27 cellular contexts compared by ENCODE assay signal in the genomic region with DNA sequence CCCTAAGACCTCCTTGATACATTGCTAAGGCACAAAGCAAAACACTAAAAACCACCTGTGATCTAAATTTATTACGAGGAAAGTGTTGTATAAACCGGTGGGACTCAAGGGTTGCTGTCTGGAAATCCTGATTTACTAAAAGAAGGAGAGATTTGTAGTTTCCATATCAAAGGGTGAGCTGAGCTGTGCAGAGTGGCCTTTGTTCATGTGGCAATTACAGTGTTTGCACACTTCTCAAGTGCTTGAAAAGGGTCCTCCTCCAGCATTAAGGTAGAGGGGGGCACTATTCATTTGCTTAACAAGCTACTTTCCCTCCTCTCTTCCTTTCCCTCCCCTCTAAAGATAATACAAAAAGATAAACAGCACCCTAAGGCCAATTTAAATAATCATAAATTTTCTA. TPM values are rescaled to one million over a fixed set of nuclear protein-coding genes. Genes with fewer than 3 reads are reported as not detected.
DNase-seq lines count a peak whose midpoint lies in the region; ATAC-seq, FAIRE-seq and TF ChIP-seq lines count a peak whose summit lies in the region.
"Had no signal": no experiment of that assay in that cellular context is flagged by ENCODE, and none has a peak within 500 bp of the region (broad histone marks: within the 10 kb centered on the region; RNA-seq: fewer than 3 reads in every experiment).

No MANE protein-coding gene starts in this region.

- POLR2A ChIA-PET in GM10248 (lab: Yijun Ruan, JAX), result no interaction called here

- TF ChIP-seq CTCF in GM10248 (IDR thresholded peaks at IDR 0.05; ENCODE audit: control extremely low read depth, extremely low read depth, low read depth, missing control alignments), result no peak

- CTCF ChIA-PET in GM10248 (lab: Yijun Ruan, JAX), result interaction anchor here (0.9 to 2.2 kb wide), 8 partner anchors 9 to 52 kb away, joined by 3 to 11 read pairs (median 4); a partner anchor contains a TSS

- H3K27ac Mint-ChIP-seq in stimulated activated effector memory CD8-positive, alpha-beta T cell treated with anti-CD3 and anti-CD28 coated beads, Interleukin-12 subunit alpha, Interleukin-12 subunit beta, amount 100 ng/mL, for 72 hours, result no peak overlapping the region
- H3K27ac Mint-ChIP-seq: activated CD4-positive, alpha-beta memory T cell treated with anti-CD3 and anti-CD28 coated beads for 36 hours; activated naive CD8-positive, alpha-beta T cell treated with anti-CD3 and anti-CD28 coated beads for 36 hours; activated T-helper 2 cell treated with anti-CD3 and anti-CD28 coated beads, Interferon-gamma antibody, Interleukin-2, Interleukin-4, amounts not matched to agents 10 μg/mL and 5 μg/mL and 100 μg/mL, durations not matched to agents 14 hours and 24 hours and 36 hours; dendritic cell treated with granulocyte-macrophage colony-stimulating factor and Interleukin-4, amounts not matched to agents 40 ng/mL and 50 ng/mL, for 4 days had no signal

- no peak for ATAC-seq in GM21360 (IDR thresholded peaks at IDR 0.05; ENCODE audit: unreplicated experiment)
- no peak for ATAC-seq in stimulated activated effector memory CD8-positive, alpha-beta T cell treated with anti-CD3 and anti-CD28 coated beads, Interleukin-12 subunit alpha, Interleukin-12 subunit beta, amount 100 ng/mL, for 72 hours
- ATAC-seq: A549; activated CD4-positive, CD25-positive, alpha-beta regulatory T cell treated with anti-CD3 and anti-CD28 coated beads, Interleukin-2, amount 50 U/mL, for 24 hours; left lung; naive thymus-derived CD4-positive, alpha-beta T cell; upper lobe of right lung had no signal

- no peaks in the 10 kb centered on the region for H3K36me3 Mint-ChIP-seq in stimulated activated effector memory CD8-positive, alpha-beta T cell treated with anti-CD3 and anti-CD28 coated beads, Interleukin-12 subunit alpha, Interleukin-12 subunit beta, amount 100 ng/mL, for 72 hours
- H3K36me3 Mint-ChIP-seq: activated CD4-positive, alpha-beta memory T cell treated with anti-CD3 and anti-CD28 coated beads for 36 hours; activated naive CD8-positive, alpha-beta T cell treated with anti-CD3 and anti-CD28 coated beads for 36 hours had no signal

- peaks cover 8% of the 10 kb centered on the region for H3K4me1 Mint-ChIP-seq in stimulated activated effector memory CD8-positive, alpha-beta T cell treated with anti-CD3 and anti-CD28 coated beads, Interleukin-12 subunit alpha, Interleukin-12 subunit beta, amount 100 ng/mL, for 72 hours

- no peaks in the 10 kb centered on the region for H3K9me3 Mint-ChIP-seq in stimulated activated effector memory CD8-positive, alpha-beta T cell treated with anti-CD3 and anti-CD28 coated beads, Interleukin-12 subunit alpha, Interleukin-12 subunit beta, amount 100 ng/mL, for 72 hours
- H3K9me3 Mint-ChIP-seq: activated CD4-positive, alpha-beta memory T cell treated with anti-CD3 and anti-CD28 coated beads for 36 hours; activated T-helper 2 cell treated with anti-CD3 and anti-CD28 coated beads, Interferon-gamma antibody, Interleukin-2, Interleukin-4, amounts not matched to agents 10 μg/mL and 5 μg/mL and 100 μg/mL, durations not matched to agents 14 hours and 24 hours and 36 hours; dendritic cell treated with granulocyte-macrophage colony-stimulating factor and Interleukin-4, amounts not matched to agents 40 ng/mL and 50 ng/mL, for 4 days had no signal

- FAIRE-seq in frontal cortex (lab: Jason Lieb, UNC), result no peak
- FAIRE-seq: A549, astrocyte, endometrium, GM19239 had no signal

- H3K4me3 Mint-ChIP-seq in stimulated activated effector memory CD8-positive, alpha-beta T cell treated with anti-CD3 and anti-CD28 coated beads, Interleukin-12 subunit alpha, Interleukin-12 subunit beta, amount 100 ng/mL, for 72 hours, result no peak overlapping the region
- H3K4me3 Mint-ChIP-seq: activated CD4-positive, alpha-beta memory T cell treated with anti-CD3 and anti-CD28 coated beads for 36 hours; activated naive CD8-positive, alpha-beta T cell treated with anti-CD3 and anti-CD28 coated beads for 36 hours; dendritic cell treated with granulocyte-macrophage colony-stimulating factor and Interleukin-4, amounts not matched to agents 40 ng/mL and 50 ng/mL, for 4 days; naive thymus-derived CD4-positive, alpha-beta T cell had no signal

- DNase-seq in DMS153 treated with DMSO at 0.1 percent for 48 hours (lab: John Stamatoyannopoulos, UW; ENCODE audit: unreplicated experiment), result peak; percentile 62
- peak; percentile 90 for DNase-seq in NCI-H1105 treated with DMSO at 0.1 percent for 48 hours (lab: John Stamatoyannopoulos, UW)
- peak; percentile 73 for DNase-seq in NCI-H2081 treated with DMSO at 0.1 percent for 48 hours (lab: John Stamatoyannopoulos, UW)
- DNase-seq in NCI-H774 (lab: John Stamatoyannopoulos, UW), result peak; percentile 76
- DNase-seq in frontal cortex (ENCODE audit: low spot score in 2 of 2), result no peak
- no peak for DNase-seq in stimulated activated effector memory CD8-positive, alpha-beta T cell treated with anti-CD3 and anti-CD28 coated beads, Interleukin-12 subunit alpha, Interleukin-12 subunit beta, amount 100 ng/mL, for 72 hours (ENCODE audit: low spot score in 2 of 2)
- DNase-seq in GM10248 (ENCODE audit: extremely low spot score), result no peak
- DNase-seq: activated CD4-positive, alpha-beta memory T cell treated with anti-CD3 and anti-CD28 coated beads for 36 hours; activated CD8-positive, alpha-beta memory T cell treated with anti-CD3 and anti-CD28 coated beads, Interleukin-2, amount 50 U/mL, for 48 hours; activated naive CD8-positive, alpha-beta T cell treated with anti-CD3 and anti-CD28 coated beads for 36 hours; caudate nucleus; hypothalamus; left lung; naive thymus-derived CD4-positive, alpha-beta T cell; NCI-H1694; NCI-H526; retina; stimulated activated CD4-positive, alpha-beta T cell treated with anti-CD3 and anti-CD28 coated beads, Interleukin-2, amount 100 ng/mL, for 24 hours; upper lobe of right lung had no signal

RNA-seq across cellular contexts. Expression of a gene that starts 30.5 kb away (rescaled TPM):
- total RNA-seq in frontal cortex, result 6.9 TPM

Comparison
In these comparisons a context has a peak if more than half of its experiments do, and no peak if none do; other contexts are left out.
1. DNase-seq: peak in DMS153 treated with DMSO at 0.1 percent for 48 hours (single experiment), NCI-H1105 treated with DMSO at 0.1 percent for 48 hours (single experiment), NCI-H2081 treated with DMSO at 0.1 percent for 48 hours (single experiment) and NCI-H774 (single experiment); none in frontal cortex (0 of 2), stimulated activated effector memory CD8-positive, alpha-beta T cell treated with anti-CD3 and anti-CD28 coated beads, Interleukin-12 subunit alpha, Interleukin-12 subunit beta, amount 100 ng/mL, for 72 hours (0 of 2) and GM10248 (single experiment).